Comparison of ENCODE assay signal across 8 cellular contexts in genomic region chr2:181904022-181904632, GRCh38. TPM values are rescaled to one million over a fixed set of nuclear protein-coding genes. Genes with fewer than 3 reads are reported as not detected.
A peak's percentile ranks its signal among the peaks of the same experiment; 100 is the strongest.
DNase-seq lines count a peak whose midpoint lies in the region; ATAC-seq, FAIRE-seq and TF ChIP-seq lines count a peak whose summit lies in the region.

No MANE protein-coding gene starts in this region.

- H2AFZ ChIP-seq in Karpas-422 (ENCODE audit: low read length): no peak overlapping the region

- FAIRE-seq in A549 (lab: Jason Lieb, UNC) (no peak), islet of Langerhans (lab: Jason Lieb, UNC) (peak; percentile 13)

- DNase-seq in A549 (ENCODE audit: low read depth in 1 of 2, low spot score in 1 of 2) (peak; percentile 15 to 39), Karpas-422 (peak; percentile 81), adipocyte (ENCODE audit: low read depth) (peak; percentile 64), caudate nucleus (lab: John Stamatoyannopoulos, UW) (no peak)
- no peak for DNase-seq in activated T-cell treated with anti-CD3 and anti-CD28 coated beads, Interleukin-2, amount 50 U/mL, for 72 hours

- H3K36me3 ChIP-seq in Karpas-422 (ENCODE audit: insufficient read depth, low read length): peaks cover 79% of the 10 kb centered on the region
- H3K36me3 ChIP-seq in adipocyte (ENCODE audit: control insufficient read depth, insufficient read depth, low read length, severe bottlenecking): peaks cover 76% of the 10 kb centered on the region

- no peaks in the 10 kb centered on the region for H4K20me1 ChIP-seq in Karpas-422 (ENCODE audit: insufficient read depth, low read depth, low read length)

- ATAC-seq in A549: peak in 1 of 2 experiments; percentile 74; a peak in 3 of 6 replicates
- ATAC-seq in activated T-cell treated with anti-CD3 and anti-CD28 coated beads, Interleukin-2, amount 50 U/mL, for 72 hours (replicated peaks in 1 of 2): no peak
- no peak for ATAC-seq in GM21526 (IDR thresholded peaks at IDR 0.05; ENCODE audit: low FRiP score, unreplicated experiment)

- H3K27me3 ChIP-seq in Karpas-422 (ENCODE audit: low read length) (no peaks in the 10 kb centered on the region), adipocyte (replicated peaks; ENCODE audit: control insufficient read depth, insufficient read depth, low read length) (no peaks in the 10 kb centered on the region)

- H3K4me3 ChIP-seq in A549: no peak overlapping the region
- no peak overlapping the region for H3K4me3 ChIP-seq in Karpas-422 (ENCODE audit: low read length)
- H3K4me3 ChIP-seq in adipocyte (ENCODE audit: low read length): no peak overlapping the region

- peaks cover 21% of the 10 kb centered on the region for H3K4me1 ChIP-seq in A549
- peaks cover 30% of the 10 kb centered on the region for H3K4me1 ChIP-seq in Karpas-422 (ENCODE audit: low read length)
- peaks cover 24% of the 10 kb centered on the region for H3K4me1 ChIP-seq in adipocyte (ENCODE audit: control insufficient read depth, insufficient read depth, low read length)

- no peak overlapping the region for H3K4me3 Mint-ChIP-seq in activated T-cell treated with anti-CD3 and anti-CD28 coated beads, Interleukin-2, amount 50 U/mL, for 72 hours

- no peaks in the 10 kb centered on the region for H3K9me3 Mint-ChIP-seq in activated T-cell treated with anti-CD3 and anti-CD28 coated beads, Interleukin-2, amount 50 U/mL, for 72 hours

- TF ChIP-seq EP300 in A549 (IDR thresholded peaks at IDR 0.05): no peak

- POLR2A ChIA-PET in A549 (lab: Yijun Ruan, JAX): no interaction called here

- no peaks in the 10 kb centered on the region for H3K27me3 Mint-ChIP-seq in activated T-cell treated with anti-CD3 and anti-CD28 coated beads, Interleukin-2, amount 50 U/mL, for 72 hours (ENCODE audit: low read depth)

- TF ChIP-seq CTCF in A549 (IDR thresholded peaks at IDR 0.05) (peak; percentile 71), GM12872 (IDR thresholded peaks at IDR 0.05; ENCODE audit: insufficient read depth, low read depth, low read length) (peak; percentile 46; the same call in 2 of the 3 replicates)

- peaks cover 6 to 40% of the 10 kb centered on the region in 2 donors for H3K36me3 Mint-ChIP-seq in activated T-cell treated with anti-CD3 and anti-CD28 coated beads, Interleukin-2, amount 50 U/mL, for 72 hours (ENCODE audit: insufficient read depth in 2 of 2)

- H3K4me1 Mint-ChIP-seq in activated T-cell treated with anti-CD3 and anti-CD28 coated beads, Interleukin-2, amount 50 U/mL, for 72 hours (ENCODE audit: low read depth): peaks cover 49% of the 10 kb centered on the region

- H3K4me2 ChIP-seq in A549: peak overlapping the region; percentile 6; the same call in 1 of the 3 replicates
- no peak overlapping the region for H3K4me2 ChIP-seq in Karpas-422 (ENCODE audit: low read depth, low read length, poor library complexity, severe bottlenecking)

- no peaks in the 10 kb centered on the region for H3K9me2 ChIP-seq in Karpas-422 (replicated peaks; ENCODE audit: insufficient read depth, low read length)

- H3K27ac ChIP-seq in A549: no peak overlapping the region
- no peak overlapping the region for H3K27ac ChIP-seq in Karpas-422 (ENCODE audit: low read length)
- H3K27ac ChIP-seq in caudate nucleus (ENCODE audit: low read depth, low read length): no peak overlapping the region

- CTCF ChIA-PET in A549 (lab: Yijun Ruan, JAX): interaction anchor here (0.7 to 4.6 kb wide), 18 partner anchors 9 to 1779 kb away, joined by 3 to 33 read pairs (median 4); partner anchors contain the start of gene ITPRID2

- H3K9ac ChIP-seq in Karpas-422 (ENCODE audit: low read length) (no peak overlapping the region), adipocyte (ENCODE audit: low read length) (no peak overlapping the region)

- no peaks in the 10 kb centered on the region for H3K9me3 ChIP-seq in A549
- no peaks in the 10 kb centered on the region for H3K9me3 ChIP-seq in Karpas-422 (ENCODE audit: low read length)
- no peaks in the 10 kb centered on the region for H3K9me3 ChIP-seq in adipocyte (ENCODE audit: control insufficient read depth, low read length)

- TF ChIP-seq RAD21 in A549 (conservative IDR thresholded peaks at IDR 0.05 in 1 of 2, IDR thresholded peaks at IDR 0.05 in 1 of 2): peak; percentile 70 to 75

- WGBS in A549 (ENCODE audit: missing lambda C conversion rate): 13% methylated on average over 2 of the region's 2 CpGs

- no peak for TF ChIP-seq POLR2A in A549 (IDR thresholded peaks at IDR 0.05; ENCODE audit: low read length)

- H3K79me2 ChIP-seq in Karpas-422 (ENCODE audit: low read length): peaks cover 83% of the 10 kb centered on the region

- H3K27ac Mint-ChIP-seq in activated T-cell treated with anti-CD3 and anti-CD28 coated beads, Interleukin-2, amount 50 U/mL, for 72 hours: no peak overlapping the region

TF ChIP-seq in A549, 52 proteins besides CTCF, POLR2A, EP300 and RAD21:
- TF ChIP-seq SMC3 (IDR thresholded peaks at IDR 0.05) (peak; percentile 85), CHD2 (IDR thresholded peaks at IDR 0.05; ENCODE audit: low read length, partially characterized antibody) (no peak)

RNA-seq across cellular contexts. Expression of gene ITPRID2, which starts 12.6 kb away (rescaled TPM):
- polyA plus RNA-seq in A549 (2011; rRNA removed) (87.7 and 94.3 TPM in 2 replicates), A549 (2017; fragmentation: RNase III; extraction: RNeasy Plus Mini Kit Qiagen cat#74134 plus additional on column Dnase treatment) (40.3 to 44.0 TPM (median 43.3 TPM) in 3 replicates)
- polyA plus RNA-seq in A549 (2012; cell fraction: cytosol; rRNA removed): 20.4 and 21.2 TPM in 2 replicates
- 19.9 and 21.3 TPM in 2 replicates for polyA plus RNA-seq in A549 (2012; cell fraction: nucleus; rRNA removed)
- polyA minus RNA-seq in A549 (2011; rRNA and poly(A)+ RNA removed): 63.8 and 67.2 TPM in 2 replicates
- total RNA-seq in Karpas-422 (2014; rRNA removed; shearing (Covaris generic); ENCODE audit: low replicate concordance): 82.0 and 136 TPM in 2 replicates
- 10 to 100 TPM; 52.1 to 60.1 TPM for total RNA-seq in activated T-cell treated with anti-CD3 and anti-CD28 coated beads, Interleukin-2, amount 50 U/mL, for 72 hours

Comparison
In these comparisons a context has a peak if more than half of its experiments do, and no peak if none do; other contexts are left out.
1. DNase-seq: peak in A549 (2 of 2), Karpas-422 (single experiment) and adipocyte (single experiment); none in caudate nucleus (0 of 61) and activated T-cell treated with anti-CD3 and anti-CD28 coated beads, Interleukin-2, amount 50 U/mL, for 72 hours (0 of 2).